ENCODE assay signal across 16 cellular contexts in the genomic region with DNA sequence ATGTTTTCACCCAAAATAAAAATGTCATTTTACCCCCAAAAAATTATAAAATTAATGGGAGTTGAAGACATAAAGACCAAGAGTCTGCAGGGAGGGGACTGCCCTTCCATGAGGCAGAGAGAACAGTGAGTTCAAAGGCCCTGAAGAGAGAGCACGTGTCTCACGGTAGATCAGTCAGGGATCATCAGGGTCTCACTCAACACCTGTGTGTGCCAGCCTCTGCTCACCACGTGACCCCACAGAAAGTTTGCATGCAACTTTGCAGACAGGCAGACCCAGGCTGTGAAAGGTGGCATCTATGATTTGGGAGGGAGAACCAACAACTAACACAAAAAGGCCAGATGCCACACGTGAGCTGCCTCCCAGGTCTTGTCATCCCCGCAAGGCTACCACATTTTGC.
"Had no signal": no experiment of that assay in that cellular context is flagged by ENCODE, and none has a peak within 500 bp of the region (broad histone marks: within the 10 kb centered on the region; RNA-seq: fewer than 3 reads in every experiment).

No MANE protein-coding gene starts in this region.

- DNase-seq: activated CD4-positive, alpha-beta T cell treated with anti-CD3 and anti-CD28 coated beads, Interleukin-2, amount 50 U/mL, for 4 hours; activated T-cell treated with anti-CD3 and anti-CD28 coated beads for 4 hours; effector memory CD4-positive, alpha-beta T cell; esophagus squamous epithelium; left cardiac atrium; lower lobe of right lung; stimulated activated CD4-positive, alpha-beta T cell treated with anti-CD3 and anti-CD28 coated beads, Interleukin-2, amount 100 ng/mL, for 24 hours; stimulated activated naive CD8-positive, alpha-beta T cell treated with anti-CD3 and anti-CD28 coated beads, Interleukin-15, Interleukin-2, amounts not matched to agents 100 U/mL and 50 U/mL, for 24 hours; T-helper 2 cell; trophoblast cell; WERI-Rb-1 had no signal

- ATAC-seq: left cardiac atrium; lower lobe of right lung; stimulated activated naive CD8-positive, alpha-beta T cell treated with anti-CD3 and anti-CD28 coated beads, Interleukin-15, Interleukin-2, amounts not matched to agents 100 U/mL and 50 U/mL, for 24 hours had no signal

- H3K27ac Mint-ChIP-seq: activated naive CD8-positive, alpha-beta T cell; activated T-helper 1 cell treated with anti-CD3 and anti-CD28 coated beads, Interleukin-12 subunit alpha, Interleukin-12 subunit beta, Interleukin-2, Interleukin-4 antibody, amounts not matched to agents 30 ng/mL and 10 ng/mL and 1 ng/mL, durations not matched to agents 14 hours and 24 hours and 36 hours; dendritic cell treated with granulocyte-macrophage colony-stimulating factor and Interleukin-4, amounts not matched to agents 40 ng/mL and 50 ng/mL, for 4 days; progenitor cell of endocrine pancreas had no signal

- H3K9me3 Mint-ChIP-seq: activated T-helper 1 cell treated with anti-CD3 and anti-CD28 coated beads, Interleukin-12 subunit alpha, Interleukin-12 subunit beta, Interleukin-2, Interleukin-4 antibody, amounts not matched to agents 30 ng/mL and 10 ng/mL and 1 ng/mL, durations not matched to agents 14 hours and 24 hours and 36 hours; dendritic cell treated with granulocyte-macrophage colony-stimulating factor and Interleukin-4, amounts not matched to agents 40 ng/mL and 50 ng/mL, for 4 days had no signal

- H3K4me3 Mint-ChIP-seq: activated naive CD8-positive, alpha-beta T cell; activated T-helper 1 cell treated with anti-CD3 and anti-CD28 coated beads, Interleukin-12 subunit alpha, Interleukin-12 subunit beta, Interleukin-2, Interleukin-4 antibody, amounts not matched to agents 30 ng/mL and 10 ng/mL and 1 ng/mL, durations not matched to agents 14 hours and 24 hours and 36 hours; dendritic cell treated with granulocyte-macrophage colony-stimulating factor and Interleukin-4, amounts not matched to agents 40 ng/mL and 50 ng/mL, for 4 days; neural crest cell had no signal

- H3K4me1 Mint-ChIP-seq: neural crest cell had no signal
